In the genomic region with DNA sequence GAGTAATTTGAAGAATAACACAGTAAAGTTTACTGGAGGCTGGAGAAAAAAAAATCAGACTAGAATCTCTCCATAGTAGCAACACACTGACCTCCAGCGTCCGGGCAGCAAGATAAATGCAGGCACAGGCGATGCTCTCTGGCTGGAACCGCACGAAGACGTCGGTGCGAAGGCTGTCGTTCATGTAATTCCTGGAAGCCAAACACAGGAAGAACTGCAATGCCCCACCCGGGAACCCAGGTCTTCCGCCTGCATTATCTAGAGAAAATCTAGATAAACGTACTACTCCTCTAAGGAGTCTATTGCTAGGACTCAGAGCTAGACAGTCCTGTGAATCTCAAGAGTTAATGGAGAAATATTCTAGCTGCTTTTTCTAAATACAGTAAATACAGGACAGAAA, we compare ENCODE assay signal across 1 cellular context.
TF ChIP-seq lines count a peak whose summit lies in the region.

No MANE protein-coding gene starts in this region.

TF ChIP-seq in HepG2, 621 proteins besides CTCF, POLR2A, EP300 and RAD21:
- TF ChIP-seq AHDC1 (CRISPR knock-in tag; IDR thresholded peaks at IDR 0.05; ENCODE audit: borderline replicate concordance) (no peak), DPF2 (CRISPR knock-in tag; IDR thresholded peaks at IDR 0.05; ENCODE audit: borderline replicate concordance, low read depth) (no peak), ZKSCAN1 (IDR thresholded peaks at IDR 0.05; ENCODE audit: low read length) (no peak), ZBTB21 (CRISPR knock-in tag; IDR thresholded peaks at IDR 0.05) (no peak), SUZ12 (IDR thresholded peaks at IDR 0.05; ENCODE audit: low read depth, low read length) (no peak), ZNF614 (CRISPR knock-in tag; IDR thresholded peaks at IDR 0.05; ENCODE audit: borderline replicate concordance) (no peak)
